Comparison of ENCODE assay signal across 1 cellular context in genomic region chr2:24228470-24228869, GRCh38.
TF ChIP-seq lines count a peak whose summit lies in the region.

No MANE protein-coding gene starts in this region.

TF ChIP-seq in GM12878, 131 proteins besides CTCF, POLR2A, EP300 and RAD21 (continued from another document):
- no peak for TF ChIP-seq ZNF592 (IDR thresholded peaks at IDR 0.05)
- no peak for TF ChIP-seq CUX1 (IDR thresholded peaks at IDR 0.05; ENCODE audit: insufficient replicate concordance, low read depth, low read length)
- no peak for TF ChIP-seq ZBTB11 (CRISPR knock-in tag; IDR thresholded peaks at IDR 0.05)
- no peak for TF ChIP-seq CEBPB (IDR thresholded peaks at IDR 0.05; ENCODE audit: borderline replicate concordance in 1 of 2, low read depth in 2 of 2, low read length in 2 of 2)
- no peak for TF ChIP-seq KDM1A (IDR thresholded peaks at IDR 0.05; ENCODE audit: borderline replicate concordance)
- no peak for TF ChIP-seq STAT1 (conservative IDR thresholded peaks at IDR 0.05)
- TF ChIP-seq GATAD2B (conservative IDR thresholded peaks at IDR 0.05; ENCODE audit: low read depth) = no peak
- TF ChIP-seq YY1 (IDR thresholded peaks at IDR 0.05; ENCODE audit: low read depth, low read length) = no peak
- no peak for TF ChIP-seq SRF (IDR thresholded peaks at IDR 0.05; ENCODE audit: low read depth in 2 of 2, low read length in 2 of 2)
- no peak for TF ChIP-seq CBFB (IDR thresholded peaks at IDR 0.05; ENCODE audit: low read depth)
